14 cellular contexts compared by ENCODE assay signal in genomic region chr2:121044412-121044811, GRCh38.
DNase-seq lines count a peak whose midpoint lies in the region; ATAC-seq, FAIRE-seq and TF ChIP-seq lines count a peak whose summit lies in the region.
"Had no signal": no experiment of that assay in that cellular context is flagged by ENCODE, and none has a peak within 500 bp of the region (broad histone marks: within the 10 kb centered on the region; RNA-seq: fewer than 3 reads in every experiment).

No MANE protein-coding gene starts in this region.

- POLR2A ChIA-PET in K562 (lab: Yijun Ruan, JAX): interaction anchor here (0.6 kb wide), 1 partner anchor 378 kb away, joined by 3 read pairs; no protein-coding TSS in a partner anchor

- no peak overlapping the region for H2AFZ ChIP-seq in K562 (ENCODE audit: low read depth, low read length)

- 1% methylated on average over 7 of the region's 7 CpGs for WGBS in K562 (ENCODE audit: insufficient coverage, low coverage, missing lambda C conversion rate)

- TF ChIP-seq POLR2A in K562 (conservative IDR thresholded peaks at IDR 0.05): no peak

- H3K9ac ChIP-seq in K562 (ENCODE audit: insufficient read depth in 1 of 2, low read depth in 2 of 2, low read length in 2 of 2): no peak overlapping the region

- in situ Hi-C loops in K562 (cut with MboI): no loop called here

- H3K36me3 ChIP-seq in K562 (ENCODE audit: control insufficient read depth, insufficient read depth, low read length) (no peaks in the 10 kb centered on the region), lower lobe of right lung (no peaks in the 10 kb centered on the region)

- H3K79me2 ChIP-seq in K562 (ENCODE audit: control insufficient read depth, insufficient read depth, low read length): no peaks in the 10 kb centered on the region

- TF ChIP-seq RAD21 in K562 (CRISPR knock-in tag; conservative IDR thresholded peaks at IDR 0.05 in 1 of 2, IDR thresholded peaks at IDR 0.05 in 1 of 2): 0 out of 4 replicates have a peak, but pooled peaks of 1 of the 2 experiments have one; percentile 15

- FAIRE-seq in HTR-8/SVneo (lab: Jason Lieb, UNC) (no peak), K562 (lab: Jason Lieb, UNC) (no peak)

- H3K4me1 ChIP-seq in K562 (replicated peaks in 1 of 2; ENCODE audit: control insufficient read depth in 2 of 2, insufficient read depth in 2 of 2, low read length in 2 of 2) (no peaks in the 10 kb centered on the region), lower lobe of right lung (no peaks in the 10 kb centered on the region)

- no peak for TF ChIP-seq EP300 in K562 (IDR thresholded peaks at IDR 0.05; ENCODE audit: low read length)

- no peak overlapping the region for H3K4me3 ChIP-seq in K562
- H3K4me3 ChIP-seq in lower lobe of right lung: no peak overlapping the region
- H3K4me3 ChIP-seq: dorsolateral prefrontal cortex had no signal

- no peaks in the 10 kb centered on the region for H3K9me1 ChIP-seq in K562 (ENCODE audit: control insufficient read depth, insufficient read depth, low read length)

- ATAC-seq in K562: peak; percentile 69
- no peak for ATAC-seq in lower lobe of right lung
- no peak for ATAC-seq in HG03139 (IDR thresholded peaks at IDR 0.05; ENCODE audit: unreplicated experiment)
- ATAC-seq: activated T-helper 17 cell treated with anti-CD3 and anti-CD28 coated beads, Interleukin-2, amount 50 U/mL, for 72 hours had no signal

- peaks cover 0 to 19% of the 10 kb centered on the region in 2 experiments; a peak in 2 of 5 replicates for H3K27me3 ChIP-seq in K562 (ENCODE audit: control insufficient read depth in 2 of 2, insufficient read depth in 2 of 2, low read length in 2 of 2)
- peaks cover 12% of the 10 kb centered on the region for H3K27me3 ChIP-seq in lower lobe of right lung (ENCODE audit: low read depth)

- no peaks in the 10 kb centered on the region for H4K20me1 ChIP-seq in K562 (replicated peaks; ENCODE audit: control insufficient read depth, insufficient read depth, low read length)

- H3K9me3 ChIP-seq in K562 (replicated peaks; ENCODE audit: control insufficient read depth, insufficient read depth, low read depth, low read length): no peaks in the 10 kb centered on the region
- no peaks in the 10 kb centered on the region for H3K9me3 ChIP-seq in lower lobe of right lung

- CTCF ChIA-PET in K562 (lab: Yijun Ruan, JAX; ENCODE audit: low intra/inter-chr PET ratio): interaction anchor here (1.0 kb wide), 1 partner anchor 349 kb away, joined by 5 read pairs; no protein-coding TSS in a partner anchor

- TF ChIP-seq CTCF in K562 (IDR thresholded peaks at IDR 0.05 in 2 of 3, conservative IDR thresholded peaks at IDR 0.05 in 1 of 3; ENCODE audit: insufficient read depth in 2 of 3, low read depth in 1 of 3, low read length in 3 of 3) (peak; percentile 30 to 44 (median 38)), lower lobe of right lung (IDR thresholded peaks at IDR 0.05) (peak; percentile 22)

- H3K27ac ChIP-seq in K562 (ENCODE audit: extremely low read depth, low read depth, low read length) (no peak overlapping the region), lower lobe of right lung (no peak overlapping the region)
- H3K27ac ChIP-seq: 22Rv1, dorsolateral prefrontal cortex had no signal

- intact Hi-C loops in K562 (cut with micrococcal nuclease): no loop called here
- intact Hi-C loops in lower lobe of right lung (cut with DNase I): no loop called here

- no peak overlapping the region for H3K4me2 ChIP-seq in K562 (ENCODE audit: insufficient read depth, low read length)

- DNase-seq in DMS 273 (lab: John Stamatoyannopoulos, UW; ENCODE audit: unreplicated experiment) (peak; percentile 56), DMS 273 treated with DMSO at 0.1 percent for 48 hours (lab: John Stamatoyannopoulos, UW) (no peak), HTR-8/SVneo (ENCODE audit: insufficient read length, low spot score) (peak; percentile 30), K562 (ENCODE audit: extremely low read depth in 1 of 4, low spot score in 3 of 4) (peak in 2 of 4 experiments; percentile 9 to 27), lower lobe of right lung (no peak), NCI-H774 (lab: John Stamatoyannopoulos, UW) (no peak), hypothalamus (lab: John Stamatoyannopoulos, UW) (no peak)
- DNase-seq: activated CD4-positive, alpha-beta T cell treated with anti-CD3 and anti-CD28 coated beads, Interleukin-2, amount 50 U/mL, for 1 hour; anterior cingulate cortex; dorsolateral prefrontal cortex; MV-4-11 had no signal

- no TSS peak for BruUV-seq in K562 (replicated peaks; lab: Mats Ljungman, UMichigan)

TF ChIP-seq in K562, 482 proteins besides CTCF, POLR2A, EP300 and RAD21:
- TF ChIP-seq ETS2 (tag; IDR thresholded peaks at IDR 0.05; ENCODE audit: borderline replicate concordance, poor library complexity, severe bottlenecking): no peak
- TF ChIP-seq NFATC3 (IDR thresholded peaks at IDR 0.05): no peak
- no peak for TF ChIP-seq FOXK2 (conservative IDR thresholded peaks at IDR 0.05 in 1 of 2, IDR thresholded peaks at IDR 0.05 in 1 of 2; ENCODE audit: low read depth in 2 of 2)
- no peak for TF ChIP-seq ETV1 (tag; conservative IDR thresholded peaks at IDR 0.05; ENCODE audit: low read depth)
- peak; percentile 9 for TF ChIP-seq CTCFL (IDR thresholded peaks at IDR 0.05; ENCODE audit: borderline replicate concordance, insufficient read depth, low read depth, low read length, poor library complexity, severe bottlenecking)
- no peak for TF ChIP-seq THAP7 (CRISPR knock-in tag; IDR thresholded peaks at IDR 0.05)
- no peak for TF ChIP-seq UBTF (IDR thresholded peaks at IDR 0.05; ENCODE audit: borderline replicate concordance in 1 of 2, low read depth in 2 of 2, low read length in 2 of 2)

Comparison
In these comparisons a context has a peak if more than half of its experiments do, and no peak if none do; other contexts are left out.
1. DNase-seq: peak in DMS 273 (single experiment) and HTR-8/SVneo (single experiment); none in DMS 273 treated with DMSO at 0.1 percent for 48 hours (single experiment), lower lobe of right lung (single experiment), NCI-H774 (single experiment) and hypothalamus (0 of 51).